Comparison of ENCODE assay signal across 28 cellular contexts in genomic region chr22:38416621-38417251, GRCh38. TPM values are rescaled to one million over a fixed set of nuclear protein-coding genes. Genes with fewer than 3 reads are reported as not detected.
A peak's percentile ranks its signal among the peaks of the same experiment; 100 is the strongest.
DNase-seq lines count a peak whose midpoint lies in the region; ATAC-seq and TF ChIP-seq lines count a peak whose summit lies in the region.
"Had no signal": no experiment of that assay in that cellular context is flagged by ENCODE, and none has a peak within 500 bp of the region (broad histone marks: within the 10 kb centered on the region; RNA-seq: fewer than 3 reads in every experiment).

No MANE protein-coding gene starts in this region.

- H4K8ac ChIP-seq in IMR-90 (ENCODE audit: low read depth in 2 of 2, low read length in 2 of 2), result no peak overlapping the region

- H2AK5ac ChIP-seq in IMR-90 (ENCODE audit: low read depth, low read length), result no peak overlapping the region

- H4K91ac ChIP-seq in IMR-90 (ENCODE audit: insufficient read depth, low read depth, low read length), result no peak overlapping the region

- H2BK120ac ChIP-seq in IMR-90 (ENCODE audit: low read depth, low read length), result no peak overlapping the region

- peak overlapping the region; percentile 21 for H2AFZ ChIP-seq in IMR-90 (replicated peaks; ENCODE audit: low read length, poor library complexity)
- no peak overlapping the region for H2AFZ ChIP-seq in GM23248

- H3K4me2 ChIP-seq in IMR-90 (ENCODE audit: low read depth, low read length), result no peak overlapping the region
- no peak overlapping the region for H3K4me2 ChIP-seq in GM23248 (ENCODE audit: unreplicated experiment)

- 74% methylated on average over 10 of the region's 18 CpGs; no CpG with 5 or more reads in 1 of the 2 experiments for WGBS in IMR-90 (ENCODE audit: extremely low coverage in 2 of 2, insufficient read length in 1 of 2), 2 experiments
- 88 to 94% (median 92%) methylated on average over 10 to 18 of the region's 18 CpGs for WGBS in spleen, 5 donors
- 79 to 85% methylated on average over 18 of the region's 18 CpGs for WGBS in GM23248 (ENCODE audit: low coverage in 1 of 2, low lambda C conversion rate in 2 of 2, missing lambda C conversion rate in 2 of 2), 2 experiments

- no peak overlapping the region for H3K27ac ChIP-seq in IMR-90 (ENCODE audit: insufficient read depth, low read length)
- no peak overlapping the region for H3K27ac ChIP-seq in lower lobe of right lung
- no peak overlapping the region for H3K27ac ChIP-seq in spleen
- no peak overlapping the region for H3K27ac ChIP-seq in GM23248
- H3K27ac ChIP-seq: brain microvascular endothelial cell, skin epidermis, transverse colon had no signal

- no peak overlapping the region for H2BK5ac ChIP-seq in IMR-90 (ENCODE audit: low read depth, low read length, poor library complexity, severe bottlenecking)

- no peaks in the 10 kb centered on the region for H3K36me3 Mint-ChIP-seq in chondrocyte (ENCODE audit: low read depth)
- H3K36me3 Mint-ChIP-seq: memory B cell had no signal

- H3K56ac ChIP-seq in IMR-90 (ENCODE audit: extremely low read depth, insufficient read depth, low read length), result no peak overlapping the region

- H3K27me3 ChIP-seq in IMR-90 (ENCODE audit: control insufficient read depth, insufficient read depth, low read length) (peaks cover 34% of the 10 kb centered on the region), lower lobe of right lung (ENCODE audit: low read depth) (no peaks in the 10 kb centered on the region), spleen (replicated peaks in 1 of 7) (peaks cover 0 to 8% (median 0%) of the 10 kb centered on the region in 7 donors), GM23248 (replicated peaks; ENCODE audit: insufficient read depth) (no peaks in the 10 kb centered on the region)
- H3K27me3 ChIP-seq: brain microvascular endothelial cell, transverse colon had no signal

- no peak overlapping the region for H3K23ac ChIP-seq in IMR-90 (ENCODE audit: low read depth, low read length)

- TF ChIP-seq CTCF in IMR-90 (conservative IDR thresholded peaks at IDR 0.05; ENCODE audit: low read depth, low read length), result no peak
- TF ChIP-seq CTCF in chondrocyte (IDR thresholded peaks at IDR 0.05), result no peak
- no peak for TF ChIP-seq CTCF in lower lobe of right lung (IDR thresholded peaks at IDR 0.05)
- TF ChIP-seq CTCF in spleen (IDR thresholded peaks at IDR 0.05 in 8 of 11, conservative IDR thresholded peaks at IDR 0.05 in 3 of 11), result no peak

- H3K9ac ChIP-seq in IMR-90 (ENCODE audit: low read depth, low read length) (no peak overlapping the region), GM23248 (no peak overlapping the region)

- TF ChIP-seq POLR2A in IMR-90 (IDR thresholded peaks at IDR 0.05; ENCODE audit: low read depth, low read length) (no peak), spleen (IDR thresholded peaks at IDR 0.05) (no peak)

- no peak overlapping the region for H3K4me3 Mint-ChIP-seq in chondrocyte (ENCODE audit: unreplicated experiment)
- H3K4me3 Mint-ChIP-seq: activated naive CD4-positive, alpha-beta T cell treated with anti-CD3 and anti-CD28 coated beads for 36 hours; IgD-negative memory B cell; memory B cell; stimulated activated naive CD8-positive, alpha-beta T cell treated with anti-CD3 and anti-CD28 coated beads, Interleukin-15, amount 100 ng/mL, for 72 hours had no signal

- H2BK20ac ChIP-seq in IMR-90 (ENCODE audit: low read depth, low read length), result no peak overlapping the region

- no TSS peak for BruUV-seq in IMR-90 (replicated peaks; lab: Mats Ljungman, UMichigan)

- POLR2A ChIA-PET in IMR-90 (lab: Charles Lee; ENCODE audit: unreplicated experiment), result no interaction called here

- no peaks in the 10 kb centered on the region for H3K79me1 ChIP-seq in IMR-90 (ENCODE audit: low read depth in 1 of 2, low read length in 2 of 2)

- no peak overlapping the region for H2AK9ac ChIP-seq in IMR-90 (replicated peaks; ENCODE audit: low read depth, low read length, poor library complexity)

- no peaks in the 10 kb centered on the region for H3K9me3 Mint-ChIP-seq in chondrocyte (ENCODE audit: low read depth)
- H3K9me3 Mint-ChIP-seq: activated naive CD4-positive, alpha-beta T cell treated with anti-CD3 and anti-CD28 coated beads for 36 hours; IgD-negative memory B cell; memory B cell; stimulated activated naive CD8-positive, alpha-beta T cell treated with anti-CD3 and anti-CD28 coated beads, Interleukin-15, amount 100 ng/mL, for 72 hours had no signal

- TF ChIP-seq RAD21 in IMR-90 (IDR thresholded peaks at IDR 0.05; ENCODE audit: low read length), result no peak

- no peaks in the 10 kb centered on the region for H3K9me2 ChIP-seq in GM23248 (ENCODE audit: insufficient read depth)

- CTCF ChIA-PET in IMR-90 (lab: Yijun Ruan, JAX), result no interaction called here

- H3K18ac ChIP-seq in IMR-90 (ENCODE audit: low read depth, low read length), result no peak overlapping the region

- H3K4me1 ChIP-seq in IMR-90 (ENCODE audit: control insufficient read depth, insufficient read depth, low read length) (no peaks in the 10 kb centered on the region; the same call in 1 of the 2 replicates), lower lobe of right lung (peaks cover 11% of the 10 kb centered on the region), spleen (peaks cover 0 to 11% (median 10%) of the 10 kb centered on the region in 6 donors), GM23248 (ENCODE audit: insufficient read depth) (no peaks in the 10 kb centered on the region; the same call in 1 of the 2 replicates)

- no peaks in the 10 kb centered on the region for H3K9me3 ChIP-seq in IMR-90 (ENCODE audit: control insufficient read depth, insufficient read depth, low read length)
- H3K9me3 ChIP-seq in lower lobe of right lung, result no peaks in the 10 kb centered on the region
- H3K9me3 ChIP-seq in spleen, result no peaks in the 10 kb centered on the region
- no peaks in the 10 kb centered on the region for H3K9me3 ChIP-seq in GM23248 (ENCODE audit: low read depth)
- H3K9me3 ChIP-seq: Caco-2, transverse colon had no signal

- no peaks in the 10 kb centered on the region for H3K79me2 ChIP-seq in GM23248 (ENCODE audit: insufficient read depth)

- no peaks in the 10 kb centered on the region for H3K4me1 Mint-ChIP-seq in chondrocyte (ENCODE audit: low read depth)

- intact Hi-C loops in IMR-90 (cut with micrococcal nuclease) (loop anchor here (10.0 kb wide), 1 partner anchor 158 kb away; the partner anchor contains the start of gene DMC1), lower lobe of right lung (cut with DNase I) (no loop called here), spleen (cut with DNase I; ENCODE audit: low total_unique reads) (no loop called here)

- dilution Hi-C loops in IMR-90 (cut with HindIII; ENCODE audit: low sequenced_read_pairs, unreplicated experiment), result no loop called here

- DNase-seq in IMR-90 (no peak), chondrocyte (ENCODE audit: low spot score) (peak; percentile 59), lower lobe of right lung (peak; percentile 36), spleen (peak; percentile 42), GM23248 (no peak), NCI-H2227 treated with DMSO at 0.1 percent for 48 hours (lab: John Stamatoyannopoulos, UW) (no peak)
- DNase-seq: activated CD4-positive, alpha-beta T cell treated with anti-CD3 and anti-CD28 coated beads for 48 hours; activated CD8-positive, alpha-beta memory T cell treated with anti-CD3 and anti-CD28 coated beads for 24 hours; activated naive CD4-positive, alpha-beta T cell treated with anti-CD3 and anti-CD28 coated beads for 36 hours; activated T-cell treated with anti-CD3 and anti-CD28 coated beads, Interleukin-2, amount 50 U/mL, for 48 hours; amniotic stem cell; brain microvascular endothelial cell; C1 segment of cervical spinal cord; DMS79; effector memory CD4-positive, alpha-beta T cell; GF-D8; kidney glomerular epithelial cell; stimulated activated naive CD8-positive, alpha-beta T cell treated with anti-CD3 and anti-CD28 coated beads, Interleukin-15, amount 100 ng/mL, for 72 hours; T-helper 2 cell; transverse colon had no signal

- no peak overlapping the region for H3K27ac Mint-ChIP-seq in chondrocyte (ENCODE audit: unreplicated experiment)
- H3K27ac Mint-ChIP-seq: activated naive CD4-positive, alpha-beta T cell treated with anti-CD3 and anti-CD28 coated beads for 36 hours; memory B cell; stimulated activated naive CD8-positive, alpha-beta T cell treated with anti-CD3 and anti-CD28 coated beads, Interleukin-15, amount 100 ng/mL, for 72 hours had no signal

- no peak overlapping the region for H4K5ac ChIP-seq in IMR-90 (ENCODE audit: low read depth, low read length)

- no peaks in the 10 kb centered on the region for H3K36me3 ChIP-seq in IMR-90 (ENCODE audit: control insufficient read depth, insufficient read depth, low read length)
- no peaks in the 10 kb centered on the region for H3K36me3 ChIP-seq in lower lobe of right lung
- H3K36me3 ChIP-seq in spleen, result no peaks in the 10 kb centered on the region
- no peaks in the 10 kb centered on the region for H3K36me3 ChIP-seq in GM23248 (ENCODE audit: low read depth)
- H3K36me3 ChIP-seq: brain microvascular endothelial cell, transverse colon had no signal

- no peak overlapping the region for H3K14ac ChIP-seq in IMR-90 (replicated peaks; ENCODE audit: low read depth, low read length)

- H3K4me3 ChIP-seq in IMR-90 (ENCODE audit: insufficient read depth, low read depth, low read length) (no peak overlapping the region), lower lobe of right lung (no peak overlapping the region), spleen (no peak overlapping the region), GM23248 (no peak overlapping the region)
- H3K4me3 ChIP-seq: skin epidermis, transverse colon had no signal

- no peak overlapping the region for H3K4ac ChIP-seq in IMR-90 (ENCODE audit: low read depth, low read length)

- H3K27me3 Mint-ChIP-seq in chondrocyte (ENCODE audit: low read depth), result no peaks in the 10 kb centered on the region

- no peaks in the 10 kb centered on the region for H3K9me1 ChIP-seq in IMR-90 (ENCODE audit: insufficient read depth, low read length)

- ATAC-seq in IMR-90 (ENCODE audit: low read depth), result no peak
- no peak for ATAC-seq in lower lobe of right lung
- no peak for ATAC-seq in HG03280 (IDR thresholded peaks at IDR 0.05; ENCODE audit: unreplicated experiment)
- ATAC-seq: stimulated activated naive CD8-positive, alpha-beta T cell treated with anti-CD3 and anti-CD28 coated beads, Interleukin-15, amount 100 ng/mL, for 72 hours had no signal

- no peak overlapping the region for H2BK15ac ChIP-seq in IMR-90 (ENCODE audit: low read depth, low read length)

- H4K20me1 ChIP-seq in IMR-90 (ENCODE audit: insufficient read depth, low read length) (no peaks in the 10 kb centered on the region), GM23248 (ENCODE audit: insufficient read depth) (no peaks in the 10 kb centered on the region)

- in situ Hi-C loops in IMR-90 (cut with MboI; ENCODE audit: low sequenced_read_pairs), result no loop called here
- in situ Hi-C loops in GM23248 (cut with MboI), result no loop called here

- H3F3A ChIP-seq in GM23248 (ENCODE audit: insufficient read depth), result no peaks in the 10 kb centered on the region

RNA-seq across cellular contexts. Expression of gene KCNJ4, which starts 38.3 kb away (rescaled TPM):
- not detected in 2 replicates for total RNA-seq in IMR-90 (2012; rRNA removed)
- not detected in 2 replicates for polyA plus RNA-seq in IMR-90 (2012; rRNA removed)
- polyA plus RNA-seq in IMR-90 (2012; cell fraction: cytosol; rRNA removed), result 0.01 TPM in 1 of 2 replicates, not detected in the other
- polyA plus RNA-seq in IMR-90 (2012; cell fraction: nucleus; rRNA removed; ENCODE audit: low replicate concordance), result not detected in 2 replicates
- total RNA-seq in chondrocyte, result 0.27 to 0.33 TPM (median 0.27 TPM) in 3 replicates
- not detected for total RNA-seq in lower lobe of right lung
- total RNA-seq in spleen, result not detected
- not detected for polyA plus RNA-seq in spleen
- not detected in 2 replicates for total RNA-seq in GM23248 (2014; rRNA removed; shearing (Covaris generic))
- not detected in 2 replicates for polyA plus RNA-seq in GM23248 (2016; fragmentation: Nextera tagmentation; extraction: Ambion mirVana)
- total RNA-seq: activated naive CD4-positive, alpha-beta T cell treated with anti-CD3 and anti-CD28 coated beads for 36 hours; fibroblast of villous mesenchyme; pulmonary artery endothelial cell; transverse colon had no signal
- polyA plus RNA-seq: esophagus, IgD-negative memory B cell had no signal

RNA-seq across cellular contexts. Expression of gene KDELR3, which starts 51.2 kb away (rescaled TPM):
- total RNA-seq in IMR-90 (2012; rRNA removed), result 192 and 224 TPM in 2 replicates
- polyA plus RNA-seq in IMR-90 (2012; rRNA removed), result 120 and 129 TPM in 2 replicates
- polyA plus RNA-seq in IMR-90 (2012; cell fraction: cytosol; rRNA removed), result 59.5 and 86.9 TPM in 2 replicates
- polyA plus RNA-seq in IMR-90 (2012; cell fraction: nucleus; rRNA removed; ENCODE audit: low replicate concordance), result 17.7 and 49.2 TPM in 2 replicates
- total RNA-seq in chondrocyte, result 127 to 137 TPM (median 134 TPM) in 3 replicates
- 8.3 TPM for total RNA-seq in lower lobe of right lung
- total RNA-seq in spleen, result 1 to 10 TPM; 1.5 to 4.9 (median 3.1) TPM
- 1 to 10 TPM in 2 of 3 donors, under 1 TPM in 1; 1.00 to 3.1 (median 1.2) TPM for polyA plus RNA-seq in spleen
- total RNA-seq in GM23248 (2014; rRNA removed; shearing (Covaris generic)), result 191 and 197 TPM in 2 replicates
- polyA plus RNA-seq in GM23248 (2016; fragmentation: Nextera tagmentation; extraction: Ambion mirVana), result 326 and 335 TPM in 2 replicates

Comparison
In these comparisons a context has a peak if more than half of its experiments do, and no peak if none do; other contexts are left out.
1. DNase-seq: peak in chondrocyte (single experiment), lower lobe of right lung (single experiment) and spleen (single experiment); none in IMR-90 (single experiment), GM23248 (single experiment) and NCI-H2227 treated with DMSO at 0.1 percent for 48 hours (single experiment).
2. RNA of gene KDELR3, which starts 51.2 kb away (total RNA-seq): 192 to 224 TPM in IMR-90, 191 to 197 TPM in GM23248 and 127 to 137 TPM in chondrocyte; 8.3 TPM in lower lobe of right lung (single experiment) and 1.5 to 4.9 TPM in spleen; every median in the first group is over 10 times any median in the second.